9 cellular contexts compared by ENCODE assay signal in the genomic region with DNA sequence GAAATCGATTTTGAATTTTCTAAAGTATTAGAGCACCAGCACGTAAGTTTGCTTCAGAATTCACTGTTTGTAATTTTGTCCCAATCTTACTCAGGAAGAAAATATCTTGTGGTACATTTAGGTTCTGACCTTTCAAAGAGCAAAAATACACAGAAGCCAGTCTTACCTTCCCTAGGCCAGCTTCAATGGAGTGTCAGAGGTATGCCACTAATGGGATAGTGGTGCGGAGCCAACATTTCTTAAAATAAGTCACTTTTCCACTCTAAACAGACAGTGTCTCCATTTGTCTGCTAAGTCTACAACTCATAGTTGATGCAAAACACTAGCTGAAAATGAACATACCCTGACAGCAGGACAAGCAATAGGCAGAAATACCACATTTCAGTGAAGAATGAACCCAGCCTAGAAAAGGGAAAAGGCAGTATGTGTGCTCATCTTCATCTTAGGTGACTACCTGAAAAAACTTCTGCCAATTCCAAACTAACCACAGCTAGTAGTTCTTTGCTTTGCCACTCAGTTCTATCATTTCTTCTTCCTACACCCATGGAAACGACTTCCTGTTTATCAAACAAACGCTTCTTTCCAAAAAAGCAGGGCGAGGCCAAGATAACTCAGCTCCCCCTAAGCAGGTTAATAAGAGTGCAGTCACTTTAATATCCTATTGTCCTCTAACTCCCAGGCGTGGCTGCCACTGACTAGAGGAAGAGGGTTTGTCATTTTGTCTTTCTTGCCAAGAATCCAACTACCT.
A peak's percentile ranks its signal among the peaks of the same experiment; 100 is the strongest.
DNase-seq lines count a peak whose midpoint lies in the region; ATAC-seq, FAIRE-seq and TF ChIP-seq lines count a peak whose summit lies in the region.
"Had no signal": no experiment of that assay in that cellular context is flagged by ENCODE, and none has a peak within 500 bp of the region (broad histone marks: within the 10 kb centered on the region; RNA-seq: fewer than 3 reads in every experiment).

No MANE protein-coding gene starts in this region.

- ATAC-seq in HG02678 (IDR thresholded peaks at IDR 0.05; ENCODE audit: unreplicated experiment) (no peak), GM19397 (IDR thresholded peaks at IDR 0.05; ENCODE audit: unreplicated experiment) (no peak)

- H3K79me2 ChIP-seq in OCI-LY7 (ENCODE audit: insufficient read depth, low read depth, low read length) (peaks cover 46% of the 10 kb centered on the region; the same call in 1 of the 2 replicates), parathyroid adenoma (no peaks in the 10 kb centered on the region)

- H3K9me2 ChIP-seq in OCI-LY7 (ENCODE audit: insufficient read depth, low read length) = no peaks in the 10 kb centered on the region

- POLR2A ChIA-PET in OCI-LY7 (lab: Charles Lee) = interaction anchor here (0.6 to 4.5 kb wide), 10 partner anchors 9 to 214 kb away, joined by 3 to 90 read pairs (median 15); a partner anchor contains a TSS

- CTCF ChIA-PET in OCI-LY7 (lab: Charles Lee; ENCODE audit: unreplicated experiment) = interaction anchor here (0.5 to 0.6 kb wide), 2 partner anchors 107 to 283 kb away, joined by 3 to 5 read pairs; no protein-coding TSS in a partner anchor

- peaks cover 66% of the 10 kb centered on the region for H3K4me1 ChIP-seq in OCI-LY7 (ENCODE audit: insufficient read depth, low read length, poor library complexity, severe bottlenecking)
- peaks cover 5% of the 10 kb centered on the region for H3K4me1 ChIP-seq in parathyroid adenoma

- FAIRE-seq in GM12891 (lab: Jason Lieb, UNC) = peak; percentile 91
- FAIRE-seq: pancreas had no signal

- peak overlapping the region; percentile 60 for H3K4me3 ChIP-seq in OCI-LY7 (ENCODE audit: low read depth, low read length, poor library complexity, severe bottlenecking)
- no peak overlapping the region for H3K4me3 ChIP-seq in parathyroid adenoma (ENCODE audit: low read depth, low read length)
- H3K4me3 ChIP-seq: pancreas had no signal

- H3K36me3 ChIP-seq in OCI-LY7 (ENCODE audit: insufficient read depth, low read length) = peaks cover 26% of the 10 kb centered on the region
- H3K36me3 ChIP-seq in parathyroid adenoma (ENCODE audit: control insufficient read depth, insufficient read depth, low read length) = no peaks in the 10 kb centered on the region
- H3K36me3 ChIP-seq: pancreas had no signal

- intact Hi-C loops in OCI-LY7 (cut with micrococcal nuclease; ENCODE audit: unreplicated experiment) = no loop called here
- intact Hi-C loops in dendritic cell treated with granulocyte-macrophage colony-stimulating factor and Interleukin-4, amounts not matched to agents 40 ng/mL and 50 ng/mL, for 4 days (cut with micrococcal nuclease) = no loop called here

- no peak for DNase-seq in GM12891 (ENCODE audit: insufficient read length, low spot score)
- peak; percentile 55 for DNase-seq in OCI-LY7 (ENCODE audit: low spot score)
- no peak for DNase-seq in GM03348 (ENCODE audit: low spot score)
- DNase-seq in 8988T = no peak
- DNase-seq: pancreas had no signal

- no peak overlapping the region for H3K9ac ChIP-seq in parathyroid adenoma

- no TSS peak for BruUV-seq in OCI-LY7 (replicated peaks; lab: Mats Ljungman, UMichigan)

- H3K27ac ChIP-seq in OCI-LY7 (ENCODE audit: low read depth, low read length, poor library complexity, severe bottlenecking) (peak overlapping the region; percentile 97), parathyroid adenoma (peak overlapping the region; percentile 18)

- H3K27me3 ChIP-seq in parathyroid adenoma (ENCODE audit: control insufficient read depth, insufficient read depth, low read length) = no peaks in the 10 kb centered on the region
- H3K27me3 ChIP-seq: pancreas had no signal

- no peak for TF ChIP-seq POLR2A in GM12891 (IDR thresholded peaks at IDR 0.05; ENCODE audit: low read depth, low read length)

- peaks cover 23% of the 10 kb centered on the region for H3K36me3 Mint-ChIP-seq in dendritic cell treated with granulocyte-macrophage colony-stimulating factor and Interleukin-4, amounts not matched to agents 40 ng/mL and 50 ng/mL, for 4 days (ENCODE audit: low read depth)

- H3K4me2 ChIP-seq in OCI-LY7 (ENCODE audit: low read length) (peak overlapping the region; percentile 92), parathyroid adenoma (ENCODE audit: low read length) (no peak overlapping the region)

- TF ChIP-seq CTCF in OCI-LY7 (conservative IDR thresholded peaks at IDR 0.05; ENCODE audit: low read length) (no peak), parathyroid adenoma (IDR thresholded peaks at IDR 0.05) (no peak)

- peaks cover 53% of the 10 kb centered on the region for H3K4me1 Mint-ChIP-seq in dendritic cell treated with granulocyte-macrophage colony-stimulating factor and Interleukin-4, amounts not matched to agents 40 ng/mL and 50 ng/mL, for 4 days (ENCODE audit: low read depth)

- no peaks in the 10 kb centered on the region for H3K27me3 Mint-ChIP-seq in dendritic cell treated with granulocyte-macrophage colony-stimulating factor and Interleukin-4, amounts not matched to agents 40 ng/mL and 50 ng/mL, for 4 days

- H3K4me3 Mint-ChIP-seq in dendritic cell treated with granulocyte-macrophage colony-stimulating factor and Interleukin-4, amounts not matched to agents 40 ng/mL and 50 ng/mL, for 4 days = no peak overlapping the region

- H2AFZ ChIP-seq in OCI-LY7 (ENCODE audit: low read length) (peak overlapping the region; percentile 32; the same call in 1 of the 2 replicates), parathyroid adenoma (no peak overlapping the region)

- H3K27ac Mint-ChIP-seq in dendritic cell treated with granulocyte-macrophage colony-stimulating factor and Interleukin-4, amounts not matched to agents 40 ng/mL and 50 ng/mL, for 4 days = peak overlapping the region; percentile 5

- H3K9me3 Mint-ChIP-seq in dendritic cell treated with granulocyte-macrophage colony-stimulating factor and Interleukin-4, amounts not matched to agents 40 ng/mL and 50 ng/mL, for 4 days = peaks cover 9% of the 10 kb centered on the region

- no peaks in the 10 kb centered on the region; the same call in 1 of the 2 replicates for H3K9me3 ChIP-seq in OCI-LY7 (ENCODE audit: low read length)
- H3K9me3 ChIP-seq in parathyroid adenoma (ENCODE audit: control insufficient read depth, low read length) = no peaks in the 10 kb centered on the region
- H3K9me3 ChIP-seq: pancreas had no signal

- H4K20me1 ChIP-seq in OCI-LY7 (ENCODE audit: insufficient read depth, low read length) = no peaks in the 10 kb centered on the region

TF ChIP-seq in GM12891, 5 proteins besides CTCF, POLR2A, EP300 and RAD21:
- TF ChIP-seq POLR2AphosphoS5 (IDR thresholded peaks at IDR 0.05; ENCODE audit: low read depth, low read length) = no peak; the same call in 1 of the 2 replicates
- no peak for TF ChIP-seq PAX5 (IDR thresholded peaks at IDR 0.05; ENCODE audit: insufficient read depth, low read length, severe bottlenecking)
- TF ChIP-seq POU2F2 (IDR thresholded peaks at IDR 0.05; ENCODE audit: low read depth, low read length) = no peak
- TF ChIP-seq TAF1 (IDR thresholded peaks at IDR 0.05; ENCODE audit: low read depth, low read length) = no peak
- peak; percentile 65 for TF ChIP-seq SPI1 (IDR thresholded peaks at IDR 0.05; ENCODE audit: low read depth, low read length)
